Comparison of ENCODE assay signal across 16 cellular contexts in the genomic region with DNA sequence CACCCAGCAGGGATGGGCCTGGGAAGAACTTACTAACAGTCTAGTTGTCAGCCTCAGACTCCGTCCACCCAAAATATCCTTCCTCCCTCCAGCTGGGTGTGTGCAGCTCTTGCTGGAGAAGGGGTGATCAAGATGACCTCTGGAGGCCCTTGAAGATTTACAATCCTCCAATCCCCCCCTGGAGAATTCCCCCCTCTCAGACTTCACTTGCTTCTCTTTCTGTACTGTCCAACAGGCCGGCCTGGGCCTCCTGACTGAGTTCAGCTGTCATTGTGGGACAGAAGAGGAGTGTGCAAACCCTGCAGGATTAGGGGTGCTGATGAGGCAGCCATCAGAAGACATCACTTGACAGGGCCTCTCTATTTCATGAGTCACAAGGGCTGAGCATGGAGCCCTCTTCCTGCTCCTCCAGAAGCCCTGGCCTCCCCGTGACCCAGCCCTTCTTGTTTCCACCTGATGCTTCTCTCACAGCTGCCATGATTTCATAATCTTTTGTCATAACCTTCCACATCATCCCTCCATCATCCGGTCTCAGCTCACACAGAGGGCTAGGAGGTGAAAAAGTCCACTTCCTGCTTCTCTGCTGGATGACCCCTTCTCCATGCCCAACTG. TPM values are rescaled to one million over a fixed set of nuclear protein-coding genes. Genes with fewer than 3 reads are reported as not detected.
A peak's percentile ranks its signal among the peaks of the same experiment; 100 is the strongest.
DNase-seq lines count a peak whose midpoint lies in the region; ATAC-seq lines count a peak whose summit lies in the region.
"Had no signal": no experiment of that assay in that cellular context is flagged by ENCODE, and none has a peak within 500 bp of the region (broad histone marks: within the 10 kb centered on the region; RNA-seq: fewer than 3 reads in every experiment).

No MANE protein-coding gene starts in this region.

- peaks cover 7% of the 10 kb centered on the region for H3K79me2 ChIP-seq in trophoblast cell (ENCODE audit: control insufficient read depth, insufficient read depth, low read length, poor library complexity)

- WGBS in trophoblast cell (ENCODE audit: extremely low coverage, insufficient coverage, insufficient read length) = no CpG with 5 or more reads among the region's 4 CpGs

- H3K9me3 ChIP-seq in trophoblast cell (ENCODE audit: insufficient read depth, low read depth, low read length) (no peaks in the 10 kb centered on the region), MG63 (no peaks in the 10 kb centered on the region)

- intact Hi-C loops in activated naive CD4-positive, alpha-beta T cell treated with anti-CD3 and anti-CD28 coated beads for 36 hours (cut with micrococcal nuclease) = no loop called here
- intact Hi-C loops in left cardiac atrium (cut with DNase I) = no loop called here

- no peaks in the 10 kb centered on the region for H3K9me3 Mint-ChIP-seq in activated naive CD4-positive, alpha-beta T cell treated with anti-CD3 and anti-CD28 coated beads for 36 hours
- H3K9me3 Mint-ChIP-seq in central memory CD8-positive, alpha-beta T cell = no peaks in the 10 kb centered on the region
- H3K9me3 Mint-ChIP-seq: dendritic cell treated with granulocyte-macrophage colony-stimulating factor and Interleukin-4, amounts not matched to agents 40 ng/mL and 50 ng/mL, for 4 days; stimulated activated effector memory CD8-positive, alpha-beta T cell treated with anti-CD3 and anti-CD28 coated beads, Interleukin-12 subunit alpha, Interleukin-12 subunit beta, amount 100 ng/mL, for 72 hours had no signal

- peaks cover 3% of the 10 kb centered on the region for H3K27me3 Mint-ChIP-seq in activated naive CD4-positive, alpha-beta T cell treated with anti-CD3 and anti-CD28 coated beads for 36 hours (ENCODE audit: low read depth)
- H3K27me3 Mint-ChIP-seq in central memory CD8-positive, alpha-beta T cell = peaks cover 14% of the 10 kb centered on the region

- ATAC-seq in central memory CD8-positive, alpha-beta T cell (replicated peaks; ENCODE audit: extremely low read depth, poor library complexity, severe bottlenecking) = no peak
- ATAC-seq in GM19035 (IDR thresholded peaks at IDR 0.05; ENCODE audit: unreplicated experiment) (no peak), left cardiac atrium (no peak)
- ATAC-seq: stimulated activated effector memory CD8-positive, alpha-beta T cell treated with anti-CD3 and anti-CD28 coated beads, Interleukin-12 subunit alpha, Interleukin-12 subunit beta, amount 100 ng/mL, for 72 hours had no signal

- no peak overlapping the region for H3K23ac ChIP-seq in trophoblast cell (ENCODE audit: low read length)

- H4K8ac ChIP-seq in trophoblast cell (ENCODE audit: low read depth, low read length) = peak overlapping the region; percentile 5

- CTCF ChIA-PET in activated naive CD4-positive, alpha-beta T cell treated with anti-CD3 and anti-CD28 coated beads for 36 hours (lab: Charles Lee) = no interaction called here

- no peaks in the 10 kb centered on the region for H3K36me3 Mint-ChIP-seq in activated naive CD4-positive, alpha-beta T cell treated with anti-CD3 and anti-CD28 coated beads for 36 hours (ENCODE audit: low read depth)
- peaks cover 6% of the 10 kb centered on the region for H3K36me3 Mint-ChIP-seq in central memory CD8-positive, alpha-beta T cell (ENCODE audit: insufficient read depth)

- H3K27ac Mint-ChIP-seq in activated naive CD4-positive, alpha-beta T cell treated with anti-CD3 and anti-CD28 coated beads for 36 hours = no peak overlapping the region
- H3K27ac Mint-ChIP-seq in central memory CD8-positive, alpha-beta T cell (ENCODE audit: low read depth) = no peak overlapping the region
- H3K27ac Mint-ChIP-seq: dendritic cell treated with granulocyte-macrophage colony-stimulating factor and Interleukin-4, amounts not matched to agents 40 ng/mL and 50 ng/mL, for 4 days; stimulated activated effector memory CD8-positive, alpha-beta T cell treated with anti-CD3 and anti-CD28 coated beads, Interleukin-12 subunit alpha, Interleukin-12 subunit beta, amount 100 ng/mL, for 72 hours had no signal

- H3K4me2 ChIP-seq in trophoblast cell (ENCODE audit: low read length) = no peak overlapping the region

- no peak overlapping the region for H3K4me3 Mint-ChIP-seq in activated naive CD4-positive, alpha-beta T cell treated with anti-CD3 and anti-CD28 coated beads for 36 hours
- peak overlapping the region; percentile 3 for H3K4me3 Mint-ChIP-seq in central memory CD8-positive, alpha-beta T cell
- H3K4me3 Mint-ChIP-seq: dendritic cell treated with granulocyte-macrophage colony-stimulating factor and Interleukin-4, amounts not matched to agents 40 ng/mL and 50 ng/mL, for 4 days; stimulated activated effector memory CD8-positive, alpha-beta T cell treated with anti-CD3 and anti-CD28 coated beads, Interleukin-12 subunit alpha, Interleukin-12 subunit beta, amount 100 ng/mL, for 72 hours had no signal

- peak overlapping the region; percentile 66 for H2BK120ac ChIP-seq in trophoblast cell (ENCODE audit: insufficient read depth, low read length, poor library complexity)

- H3K27ac ChIP-seq in trophoblast cell (ENCODE audit: low read depth, low read length) = no peak overlapping the region
- H3K27ac ChIP-seq: SK-N-MC had no signal

- no peak overlapping the region for H2AK5ac ChIP-seq in trophoblast cell (ENCODE audit: low read length)

- H3K27me3 ChIP-seq in trophoblast cell (ENCODE audit: insufficient read depth, low read length) (no peaks in the 10 kb centered on the region), MG63 (no peaks in the 10 kb centered on the region)

- no peak overlapping the region for H3K14ac ChIP-seq in trophoblast cell (ENCODE audit: low read length)

- peaks cover 17 to 26% of the 10 kb centered on the region in 2 experiments for H3K4me1 ChIP-seq in trophoblast cell (ENCODE audit: control insufficient read depth in 1 of 2, insufficient read depth in 2 of 2, low read length in 2 of 2)

- H3K4me3 ChIP-seq in trophoblast cell (ENCODE audit: low read depth, low read length) (no peak overlapping the region), MG63 (no peak overlapping the region)
- H3K4me3 ChIP-seq: SK-N-MC had no signal

- no peaks in the 10 kb centered on the region for H3K36me3 ChIP-seq in trophoblast cell (ENCODE audit: control insufficient read depth in 1 of 2, insufficient read depth in 2 of 2, low read length in 2 of 2)
- no peaks in the 10 kb centered on the region for H3K36me3 ChIP-seq in MG63

- peaks cover 28% of the 10 kb centered on the region for H3K79me1 ChIP-seq in trophoblast cell (ENCODE audit: low read length)

- peaks cover 21% of the 10 kb centered on the region for H3K4me1 Mint-ChIP-seq in activated naive CD4-positive, alpha-beta T cell treated with anti-CD3 and anti-CD28 coated beads for 36 hours (ENCODE audit: low read depth)
- peaks cover 18% of the 10 kb centered on the region for H3K4me1 Mint-ChIP-seq in central memory CD8-positive, alpha-beta T cell

- H3K9ac ChIP-seq in trophoblast cell (ENCODE audit: low read length) = no peak overlapping the region

- H4K91ac ChIP-seq in trophoblast cell (ENCODE audit: low read depth, low read length) = peak overlapping the region; percentile 56

- no peak overlapping the region for H4K12ac ChIP-seq in trophoblast cell (ENCODE audit: low read depth, low read length)

- DNase-seq in activated naive CD4-positive, alpha-beta T cell treated with anti-CD3 and anti-CD28 coated beads for 36 hours = peak; percentile 51
- DNase-seq in activated naive CD4-positive, alpha-beta T cell (lab: John Stamatoyannopoulos, UW) = no peak
- peak; percentile 52 for DNase-seq in NCI-H226
- DNase-seq in central memory CD8-positive, alpha-beta T cell (ENCODE audit: low spot score in 2 of 2) = no peak
- no peak for DNase-seq in trophoblast cell
- DNase-seq in MG63 = no peak
- DNase-seq in left cardiac atrium = no peak
- DNase-seq: activated CD4-positive, CD25-positive, alpha-beta regulatory T cell treated with anti-CD3 and anti-CD28 coated beads, Interleukin-2, amount 50 U/mL, for 72 hours; NCI-H524 had no signal

- no peak overlapping the region for H3K18ac ChIP-seq in trophoblast cell (ENCODE audit: low read length)

- peak overlapping the region; percentile 9 for H2BK5ac ChIP-seq in trophoblast cell (ENCODE audit: low read depth, low read length, poor library complexity)

- H3K4ac ChIP-seq in trophoblast cell (ENCODE audit: low read depth, low read length) = no peak overlapping the region

- H2BK12ac ChIP-seq in trophoblast cell (ENCODE audit: low read length) = peak overlapping the region; percentile 82

- no peak overlapping the region for H2AFZ ChIP-seq in trophoblast cell (ENCODE audit: insufficient read depth, low read length, poor library complexity)

RNA-seq across cellular contexts. Expression of gene IGFN1, which starts 17.5 kb away (rescaled TPM):
- total RNA-seq in activated naive CD4-positive, alpha-beta T cell treated with anti-CD3 and anti-CD28 coated beads for 36 hours = not detected
- polyA plus RNA-seq in trophoblast cell (2013) = 0.04 and 0.10 TPM in 2 replicates
- 0.16 TPM in 1 of 2 replicates, not detected in the other for total RNA-seq in MG63 (2014; rRNA removed; shearing (Covaris generic); ENCODE audit: low replicate concordance)
- total RNA-seq in left cardiac atrium = under 1 TPM in 1 of 2 donors, not detected in 1; 0.05 TPM
- total RNA-seq: glomerular endothelial cell had no signal

RNA-seq across cellular contexts. Expression of gene TMEM9, which starts 18.8 kb away (rescaled TPM):
- 10 to 100 TPM; 19.7 to 20.5 TPM for total RNA-seq in activated naive CD4-positive, alpha-beta T cell treated with anti-CD3 and anti-CD28 coated beads for 36 hours
- polyA plus RNA-seq in trophoblast cell (2013) = 56.8 and 61.8 TPM in 2 replicates
- total RNA-seq in MG63 (2014; rRNA removed; shearing (Covaris generic); ENCODE audit: low replicate concordance) = 75.3 and 118 TPM in 2 replicates
- total RNA-seq in left cardiac atrium = 10 to 100 TPM; 34.9 to 35.7 TPM

RNA-seq across cellular contexts. Expression of gene ASCL5, which starts 46.1 kb away (rescaled TPM):
- not detected for total RNA-seq in activated naive CD4-positive, alpha-beta T cell treated with anti-CD3 and anti-CD28 coated beads for 36 hours
- 0.04 and 0.05 TPM in 2 replicates for polyA plus RNA-seq in trophoblast cell (2013)
- not detected in 2 replicates for total RNA-seq in MG63 (2014; rRNA removed; shearing (Covaris generic); ENCODE audit: low replicate concordance)
- total RNA-seq in left cardiac atrium = not detected
- total RNA-seq: glomerular endothelial cell, liver, osteocyte had no signal
- polyA plus RNA-seq: liver had no signal

Comparison
In these comparisons a context has a peak if more than half of its experiments do, and no peak if none do; other contexts are left out.
1. DNase-seq: peak in activated naive CD4-positive, alpha-beta T cell treated with anti-CD3 and anti-CD28 coated beads for 36 hours (single experiment) and NCI-H226 (single experiment); none in activated naive CD4-positive, alpha-beta T cell (0 of 4), central memory CD8-positive, alpha-beta T cell (0 of 2), trophoblast cell (0 of 2), MG63 (single experiment) and left cardiac atrium (single experiment).